28 cellular contexts compared by ENCODE assay signal in genomic region chr5:102579379-102579778, GRCh38.
"Had no signal": no experiment of that assay in that cellular context is flagged by ENCODE, and none has a peak within 500 bp of the region (broad histone marks: within the 10 kb centered on the region; RNA-seq: fewer than 3 reads in every experiment).

No MANE protein-coding gene starts in this region.

- H3K9me3 ChIP-seq: colonic mucosa, gastrocnemius medialis, heart left ventricle had no signal

- DNase-seq: activated B cell treated with CpG ODN at 0.5 μM for 24 hours; activated CD4-positive, alpha-beta T cell treated with anti-CD3 and anti-CD28 coated beads for 48 hours; activated CD4-positive, alpha-beta T cell treated with anti-CD3 and anti-CD28 coated beads, Interleukin-2, amount 50 U/mL, for 1 hour; activated CD4-positive, alpha-beta T cell treated with anti-CD3 and anti-CD28 coated beads, Interleukin-2, amount 50 U/mL, for 48 hours; activated CD8-positive, alpha-beta memory T cell treated with anti-CD3 and anti-CD28 coated beads for 24 hours; activated CD8-positive, alpha-beta T cell treated with anti-CD3 and anti-CD28 coated beads for 36 hours; activated effector memory CD4-positive, alpha-beta T cell treated with Interleukin-2 at 50 U/mL for 16 hours; activated gamma-delta T cell treated with Interleukin-2 at 50 U/mL for 16 hours; activated naive CD4-positive, alpha-beta T cell treated with anti-CD3 and anti-CD28 coated beads, Interleukin-2, amount 50 U/mL, for 16 hours; activated naive CD4-positive, alpha-beta T cell treated with Interleukin-2 at 50 U/mL for 16 hours; activated T-cell treated with anti-CD3 and anti-CD28 coated beads, Interleukin-2, amount 50 U/mL, for 4 hours; amniotic stem cell; anterior cingulate cortex; caudate nucleus; colonic mucosa; effector CD8-positive, alpha-beta T cell; foreskin fibroblast; gastrocnemius medialis; glutamatergic neuron; heart left ventricle; T-helper 1 cell; T-helper 17 cell; T1000 had no signal

- H3K27ac ChIP-seq: colonic mucosa, gastrocnemius medialis, heart left ventricle, VCaP had no signal

- H3K4me1 ChIP-seq: colonic mucosa, gastrocnemius medialis, heart left ventricle had no signal

- FAIRE-seq: astrocyte had no signal

- H3K4me3 ChIP-seq: colonic mucosa, gastrocnemius medialis, heart left ventricle had no signal

- H3K27me3 ChIP-seq: colonic mucosa, gastrocnemius medialis, heart left ventricle had no signal

- ATAC-seq: activated CD4-positive, CD25-positive, alpha-beta regulatory T cell treated with anti-CD3 and anti-CD28 coated beads, Interleukin-2, amount 50 U/mL, for 24 hours; activated CD8-positive, alpha-beta T cell treated with anti-CD3 and anti-CD28 coated beads for 36 hours; activated T-cell treated with anti-CD3 and anti-CD28 coated beads, Interleukin-2, amount 50 U/mL, for 4 hours; activated T-helper 17 cell treated with anti-CD3 and anti-CD28 coated beads, Interleukin-2, amount 50 U/mL, for 72 hours; esophagus mucosa; gastrocnemius medialis; heart left ventricle; T-helper 17 cell had no signal

- H3K36me3 ChIP-seq: colonic mucosa, gastrocnemius medialis, heart left ventricle had no signal
